8 cellular contexts compared by ENCODE assay signal in the genomic region with DNA sequence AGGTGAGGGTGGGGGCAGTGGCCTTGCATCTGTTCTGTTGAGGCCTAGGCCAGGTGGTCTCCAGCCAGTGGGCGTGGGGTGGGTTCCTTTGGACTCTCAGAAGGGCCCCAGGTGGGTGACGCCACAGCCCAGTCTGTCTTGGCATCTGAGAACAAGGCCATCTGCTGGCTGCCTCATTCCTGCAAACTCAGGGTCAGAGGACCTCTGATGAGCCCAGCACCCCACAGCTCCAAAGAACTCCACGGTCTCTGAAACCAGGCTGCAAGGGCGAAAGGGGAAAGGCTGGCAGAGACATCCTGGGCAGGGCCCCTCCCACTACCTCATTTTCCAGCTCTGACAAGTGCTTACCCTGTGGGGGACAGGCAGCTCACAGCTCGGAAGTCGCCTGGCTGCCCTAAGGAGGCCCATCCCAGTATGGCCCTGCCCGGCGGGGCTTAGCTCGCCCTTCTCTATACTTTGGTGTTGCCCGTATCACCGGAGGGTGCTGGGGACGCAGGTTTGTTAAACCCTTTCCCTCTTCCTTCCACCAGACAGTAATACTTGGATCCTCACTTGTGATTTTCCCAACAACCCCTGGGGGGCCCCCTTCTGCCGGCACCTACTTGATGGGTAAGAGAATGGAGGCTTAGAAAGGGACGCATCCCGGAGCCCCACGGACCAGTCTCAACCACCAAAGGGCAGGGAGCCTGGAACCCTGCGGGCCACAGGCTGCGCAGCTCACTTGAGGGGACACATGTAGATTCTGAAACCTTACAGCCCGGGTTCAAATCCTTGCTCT.
DNase-seq lines count a peak whose midpoint lies in the region; ATAC-seq and TF ChIP-seq lines count a peak whose summit lies in the region.

No MANE protein-coding gene starts in this region.

- H3K79me2 ChIP-seq in KMS-11 (ENCODE audit: insufficient read depth, low read depth) = no peaks in the 10 kb centered on the region

- H3K9ac ChIP-seq in KMS-11 = no peak overlapping the region
- H3K9ac ChIP-seq in adipocyte (ENCODE audit: low read length) = peak overlapping the region; percentile 71

- no peaks in the 10 kb centered on the region for H4K20me1 ChIP-seq in KMS-11 (ENCODE audit: insufficient read depth)

- H3K27me3 ChIP-seq in KMS-11 (ENCODE audit: insufficient read depth, low read depth) (no peaks in the 10 kb centered on the region), adipocyte (replicated peaks; ENCODE audit: control insufficient read depth, insufficient read depth, low read length) (no peaks in the 10 kb centered on the region), tibial artery (no peaks in the 10 kb centered on the region)

- peak overlapping the region; percentile 75 for H3K4me2 ChIP-seq in KMS-11

- DNase-seq in DMS53 treated with DMSO at 0.1 percent for 48 hours (lab: John Stamatoyannopoulos, UW; ENCODE audit: unreplicated experiment) (peak; percentile 11), adipocyte (ENCODE audit: low read depth) (no peak), islet precursor cell (peak; percentile 81), tibial artery (no peak)
- no peak for DNase-seq in NK-92 treated with Interleukin-12 subunit alpha and Interleukin-12 subunit beta, amount 100 ng/mL, for 24 hours (lab: John Stamatoyannopoulos, UW)
- no peak for DNase-seq in stimulated activated CD4-positive, alpha-beta T cell treated with anti-CD3 and anti-CD28 coated beads, Interleukin-2, amount 100 ng/mL, for 24 hours

- H2AFZ ChIP-seq in KMS-11 (ENCODE audit: low read depth) = peak overlapping the region; percentile 91

- peak; percentile 43; the same call in 1 of the 2 replicates for TF ChIP-seq CTCF in KMS-11 (conservative IDR thresholded peaks at IDR 0.05; ENCODE audit: low read depth, low read length)
- no peak for TF ChIP-seq CTCF in tibial artery (IDR thresholded peaks at IDR 0.05)

- H3K4me1 ChIP-seq in KMS-11 (ENCODE audit: low read depth, poor library complexity, severe bottlenecking) (peaks cover 29% of the 10 kb centered on the region), adipocyte (ENCODE audit: control insufficient read depth, insufficient read depth, low read length) (peaks cover 16% of the 10 kb centered on the region), tibial artery (peaks cover 5 to 66% (median 62%) of the 10 kb centered on the region in 4 donors)

- H3K27ac ChIP-seq in KMS-11 (no peak overlapping the region), tibial artery (peak overlapping the region; percentile 96 to 97)

- H3K9me3 ChIP-seq in adipocyte (ENCODE audit: control insufficient read depth, low read length) (no peaks in the 10 kb centered on the region), tibial artery (no peaks in the 10 kb centered on the region)

- intact Hi-C loops in tibial artery (cut with DNase I; ENCODE audit: low total_unique reads) = no loop called here

- H3K36me3 ChIP-seq in KMS-11 (ENCODE audit: insufficient read depth) = no peaks in the 10 kb centered on the region
- H3K36me3 ChIP-seq in adipocyte (ENCODE audit: control insufficient read depth, insufficient read depth, low read length, severe bottlenecking) = no peaks in the 10 kb centered on the region
- no peaks in the 10 kb centered on the region for H3K36me3 ChIP-seq in tibial artery

- no peak for ATAC-seq in GM21390 (IDR thresholded peaks at IDR 0.05; ENCODE audit: unreplicated experiment)

- H3K4me3 ChIP-seq in KMS-11 (IDR thresholded peaks at IDR 0.05; ENCODE audit: insufficient read depth, low read depth, low read length) (no peak overlapping the region), adipocyte (ENCODE audit: low read length) (peak overlapping the region; percentile 65), tibial artery (peak overlapping the region; percentile 44 to 55)

Comparison
In these comparisons a context has a peak if more than half of its experiments do, and no peak if none do; other contexts are left out.
1. DNase-seq: peak in DMS53 treated with DMSO at 0.1 percent for 48 hours (single experiment) and islet precursor cell (single experiment); none in adipocyte (single experiment), tibial artery (0 of 2), NK-92 treated with Interleukin-12 subunit alpha and Interleukin-12 subunit beta, amount 100 ng/mL, for 24 hours (single experiment) and stimulated activated CD4-positive, alpha-beta T cell treated with anti-CD3 and anti-CD28 coated beads, Interleukin-2, amount 100 ng/mL, for 24 hours (0 of 2).